In the genomic region with DNA sequence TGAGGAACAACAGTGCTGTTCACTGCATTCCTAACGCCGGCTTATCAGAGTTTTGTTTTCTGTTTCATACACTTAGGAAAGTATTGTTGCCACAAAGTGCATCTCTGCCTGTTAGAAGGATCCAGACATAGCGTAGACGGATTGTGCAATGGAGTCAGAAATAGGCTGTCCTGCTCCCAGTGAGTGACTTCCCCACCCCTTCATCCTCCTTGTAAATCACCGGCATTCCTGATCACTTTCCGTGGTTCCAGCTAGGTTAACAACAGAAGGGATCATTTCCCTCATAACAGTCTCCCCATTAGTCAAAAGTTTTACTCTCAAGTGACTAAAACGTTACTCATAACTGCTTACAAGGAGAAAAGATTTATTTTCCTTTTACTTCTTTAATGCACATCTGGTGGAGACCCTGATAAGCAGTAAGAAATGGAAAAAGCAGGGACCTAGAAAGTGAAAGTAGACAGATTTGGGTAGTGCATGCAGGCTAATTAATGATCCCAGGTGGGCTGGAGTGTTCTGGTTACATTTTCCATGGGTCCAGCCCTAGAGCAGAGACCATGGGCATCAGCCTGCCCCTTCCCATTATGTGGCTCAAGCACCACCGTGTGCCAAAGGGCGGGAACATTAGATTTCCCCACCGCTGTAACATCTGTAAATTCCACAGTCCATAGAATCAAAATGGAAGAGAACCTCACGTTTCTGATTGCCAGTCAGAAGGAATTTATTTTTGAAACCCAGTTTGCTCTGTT, we compare ENCODE assay signal across 9 cellular contexts.
DNase-seq lines count a peak whose midpoint lies in the region; ATAC-seq, FAIRE-seq and TF ChIP-seq lines count a peak whose summit lies in the region.
"Had no signal": no experiment of that assay in that cellular context is flagged by ENCODE, and none has a peak within 500 bp of the region (broad histone marks: within the 10 kb centered on the region; RNA-seq: fewer than 3 reads in every experiment).

No MANE protein-coding gene starts in this region.

- peak overlapping the region; percentile 80 for H3K27ac Mint-ChIP-seq in stimulated activated effector memory CD8-positive, alpha-beta T cell treated with anti-CD3 and anti-CD28 coated beads, Interleukin-12 subunit alpha, Interleukin-12 subunit beta, amount 100 ng/mL, for 72 hours
- H3K27ac Mint-ChIP-seq: progenitor cell of endocrine pancreas had no signal

- TF ChIP-seq CTCF in GM12864 (IDR thresholded peaks at IDR 0.05; ENCODE audit: low read depth, low read length, missing control alignments), result no peak
- TF ChIP-seq CTCF in left ventricle myocardium inferior (IDR thresholded peaks at IDR 0.05; ENCODE audit: borderline replicate concordance), result no peak

- H3K9ac ChIP-seq in adipocyte (ENCODE audit: low read length), result peak overlapping the region; percentile 20

- peaks cover 85% of the 10 kb centered on the region for H3K4me1 Mint-ChIP-seq in stimulated activated effector memory CD8-positive, alpha-beta T cell treated with anti-CD3 and anti-CD28 coated beads, Interleukin-12 subunit alpha, Interleukin-12 subunit beta, amount 100 ng/mL, for 72 hours

- H3K4me3 ChIP-seq in GM12864 (ENCODE audit: low read depth, low read length), result peak overlapping the region; percentile 47
- peak overlapping the region; percentile 69 for H3K4me3 ChIP-seq in adipocyte (ENCODE audit: low read length)
- peak overlapping the region; percentile 45 for H3K4me3 ChIP-seq in left ventricle myocardium inferior

- no peaks in the 10 kb centered on the region for H3K27me3 ChIP-seq in adipocyte (replicated peaks; ENCODE audit: control insufficient read depth, insufficient read depth, low read length)
- no peaks in the 10 kb centered on the region for H3K27me3 ChIP-seq in left ventricle myocardium inferior (ENCODE audit: low read depth)

- peak overlapping the region; percentile 63 for H3K4me3 Mint-ChIP-seq in stimulated activated effector memory CD8-positive, alpha-beta T cell treated with anti-CD3 and anti-CD28 coated beads, Interleukin-12 subunit alpha, Interleukin-12 subunit beta, amount 100 ng/mL, for 72 hours

- no peaks in the 10 kb centered on the region for H3K9me3 Mint-ChIP-seq in stimulated activated effector memory CD8-positive, alpha-beta T cell treated with anti-CD3 and anti-CD28 coated beads, Interleukin-12 subunit alpha, Interleukin-12 subunit beta, amount 100 ng/mL, for 72 hours

- H3K4me1 ChIP-seq in adipocyte (ENCODE audit: control insufficient read depth, insufficient read depth, low read length) (peaks cover 34% of the 10 kb centered on the region), left ventricle myocardium inferior (peaks cover 32% of the 10 kb centered on the region)

- FAIRE-seq in frontal cortex (lab: Jason Lieb, UNC), result no peak

- no peak for DNase-seq in GM12864 (ENCODE audit: low read depth)
- DNase-seq in adipocyte (ENCODE audit: low read depth), result peak; percentile 81
- no peak for DNase-seq in left ventricle myocardium inferior
- DNase-seq in stimulated activated effector memory CD8-positive, alpha-beta T cell treated with anti-CD3 and anti-CD28 coated beads, Interleukin-12 subunit alpha, Interleukin-12 subunit beta, amount 100 ng/mL, for 72 hours (ENCODE audit: low spot score in 2 of 2), result no peak
- DNase-seq in frontal cortex (ENCODE audit: low spot score in 2 of 2), result no peak
- DNase-seq in stimulated activated CD4-positive, alpha-beta T cell treated with anti-CD3 and anti-CD28 coated beads, Interleukin-1b, Interleukin-23, amount 100 ng/mL, for 48 hours, result no peak
- no peak for DNase-seq in activated effector memory CD4-positive, alpha-beta T cell treated with Interleukin-2 at 50 U/mL for 16 hours

- peak; percentile 28 for ATAC-seq in stimulated activated effector memory CD8-positive, alpha-beta T cell treated with anti-CD3 and anti-CD28 coated beads, Interleukin-12 subunit alpha, Interleukin-12 subunit beta, amount 100 ng/mL, for 72 hours
- ATAC-seq in HG03342 (IDR thresholded peaks at IDR 0.05; ENCODE audit: unreplicated experiment), result no peak

- H3K36me3 ChIP-seq in adipocyte (ENCODE audit: control insufficient read depth, insufficient read depth, low read length, severe bottlenecking), result no peaks in the 10 kb centered on the region
- H3K36me3 ChIP-seq in left ventricle myocardium inferior, result no peaks in the 10 kb centered on the region

- intact Hi-C loops in left ventricle myocardium inferior (cut with micrococcal nuclease), result no loop called here

- peaks cover 5% of the 10 kb centered on the region for H3K36me3 Mint-ChIP-seq in stimulated activated effector memory CD8-positive, alpha-beta T cell treated with anti-CD3 and anti-CD28 coated beads, Interleukin-12 subunit alpha, Interleukin-12 subunit beta, amount 100 ng/mL, for 72 hours

- H3K27ac ChIP-seq in left ventricle myocardium inferior (replicated peaks), result no peak overlapping the region

- H3K9me3 ChIP-seq in adipocyte (ENCODE audit: control insufficient read depth, low read length) (no peaks in the 10 kb centered on the region), left ventricle myocardium inferior (replicated peaks) (no peaks in the 10 kb centered on the region)
